Comparison of ENCODE assay signal across 16 cellular contexts in genomic region chr13:77218274-77218673, GRCh38.
DNase-seq lines count a peak whose midpoint lies in the region; ATAC-seq and TF ChIP-seq lines count a peak whose summit lies in the region.
"Had no signal": no experiment of that assay in that cellular context is flagged by ENCODE, and none has a peak within 500 bp of the region (broad histone marks: within the 10 kb centered on the region; RNA-seq: fewer than 3 reads in every experiment).

No MANE protein-coding gene starts in this region.

- ATAC-seq in HG02623 (IDR thresholded peaks at IDR 0.05; ENCODE audit: unreplicated experiment) (no peak), left ventricle myocardium superior (no peak)
- ATAC-seq: CD8-positive, alpha-beta T cell; GM23338; HCT116 had no signal

- no peak for DNase-seq in activated T-cell treated with anti-CD3 and anti-CD28 coated beads, Interleukin-2, amount 50 U/mL, for 24 hours
- no peak for DNase-seq in activated T-cell treated with anti-CD3 and anti-CD28 coated beads for 4 hours
- DNase-seq in smooth muscle cell (lab: John Stamatoyannopoulos, UW; ENCODE audit: unreplicated experiment): no peak
- DNase-seq in left ventricle myocardium superior: no peak
- DNase-seq: Caco-2; CD4-positive, CD25-positive, alpha-beta regulatory T cell; CD8-positive, alpha-beta T cell; DMS153; DND-41; H9 had no signal

- H3K9ac ChIP-seq in smooth muscle cell (ENCODE audit: low read depth): no peak overlapping the region
- H3K9ac ChIP-seq: BLaER1 had no signal

- H3K4me1 ChIP-seq in smooth muscle cell (ENCODE audit: low read depth): no peaks in the 10 kb centered on the region
- H3K4me1 ChIP-seq: BLaER1 had no signal

- no peak overlapping the region for H3K4me2 ChIP-seq in smooth muscle cell
- H3K4me2 ChIP-seq: BLaER1, GM23338 had no signal

- intact Hi-C loops in left ventricle myocardium superior (cut with micrococcal nuclease): no loop called here

- H3K4me1 Mint-ChIP-seq in activated T-cell treated with anti-CD3 and anti-CD28 coated beads, Interleukin-2, amount 50 U/mL, for 24 hours (ENCODE audit: low read depth): peaks cover 35% of the 10 kb centered on the region
- peaks cover 4 to 9% (median 7%) of the 10 kb centered on the region in 3 donors for H3K4me1 Mint-ChIP-seq in IgD-negative memory B cell
- H3K4me1 Mint-ChIP-seq: GM23338, H9 had no signal

- no peaks in the 10 kb centered on the region for H4K20me1 ChIP-seq in smooth muscle cell (ENCODE audit: low read depth)
- H4K20me1 ChIP-seq: BLaER1 had no signal

- no peaks in the 10 kb centered on the region for H3K9me3 ChIP-seq in smooth muscle cell (replicated peaks; ENCODE audit: low read depth)
- H3K9me3 ChIP-seq: BLaER1, Caco-2 had no signal

- WGBS in smooth muscle cell (ENCODE audit: low lambda C conversion rate): 69% methylated on average over 4 of the region's 4 CpGs

- no peak overlapping the region for H2AFZ ChIP-seq in smooth muscle cell (ENCODE audit: low read depth)
- H2AFZ ChIP-seq: GM23338 had no signal

- peaks cover 4% of the 10 kb centered on the region for H3K36me3 ChIP-seq in smooth muscle cell (ENCODE audit: low read depth)

- H3K27ac Mint-ChIP-seq in activated T-cell treated with anti-CD3 and anti-CD28 coated beads, Interleukin-2, amount 50 U/mL, for 24 hours: peak overlapping the region; percentile 30
- H3K27ac Mint-ChIP-seq in IgD-negative memory B cell: peak overlapping the region in 2 of 3 donors; percentile 4 to 9
- H3K27ac Mint-ChIP-seq: CD4-positive, CD25-positive, alpha-beta regulatory T cell; GM23338 had no signal

- no peak overlapping the region for H3K4me3 Mint-ChIP-seq in activated T-cell treated with anti-CD3 and anti-CD28 coated beads, Interleukin-2, amount 50 U/mL, for 24 hours
- no peak overlapping the region for H3K4me3 Mint-ChIP-seq in IgD-negative memory B cell
- H3K4me3 Mint-ChIP-seq: CD4-positive, CD25-positive, alpha-beta regulatory T cell; CD8-positive, alpha-beta T cell; GM23338; H9 had no signal

- H3K36me3 Mint-ChIP-seq in activated T-cell treated with anti-CD3 and anti-CD28 coated beads, Interleukin-2, amount 50 U/mL, for 24 hours (ENCODE audit: low read depth): peaks cover 52% of the 10 kb centered on the region
- H3K36me3 Mint-ChIP-seq in IgD-negative memory B cell: peaks cover 14% of the 10 kb centered on the region

- H3K79me2 ChIP-seq in smooth muscle cell (ENCODE audit: low read depth): no peaks in the 10 kb centered on the region

- H3F3A ChIP-seq in smooth muscle cell (ENCODE audit: low read depth): peaks cover 1% of the 10 kb centered on the region

- no peak overlapping the region for H3K4me3 ChIP-seq in smooth muscle cell
- H3K4me3 ChIP-seq: BLaER1, GM23338 had no signal

- no peaks in the 10 kb centered on the region for H3K27me3 ChIP-seq in smooth muscle cell (ENCODE audit: low read depth)
- H3K27me3 ChIP-seq: BLaER1 had no signal

- TF ChIP-seq CTCF in smooth muscle cell (IDR thresholded peaks at IDR 0.05; ENCODE audit: borderline replicate concordance, insufficient read depth, poor library complexity, severe bottlenecking): no peak

- H3K27me3 Mint-ChIP-seq in activated T-cell treated with anti-CD3 and anti-CD28 coated beads, Interleukin-2, amount 50 U/mL, for 24 hours: no peaks in the 10 kb centered on the region
- H3K27me3 Mint-ChIP-seq in IgD-negative memory B cell: no peaks in the 10 kb centered on the region
- H3K27me3 Mint-ChIP-seq: CD4-positive, CD25-positive, alpha-beta regulatory T cell had no signal

- H3K27ac ChIP-seq in smooth muscle cell (ENCODE audit: low read depth): peak overlapping the region; percentile 51
- H3K27ac ChIP-seq: BLaER1, C4-2B had no signal

- H3K9me3 Mint-ChIP-seq in activated T-cell treated with anti-CD3 and anti-CD28 coated beads, Interleukin-2, amount 50 U/mL, for 24 hours: no peaks in the 10 kb centered on the region
- H3K9me3 Mint-ChIP-seq in IgD-negative memory B cell: no peaks in the 10 kb centered on the region
- H3K9me3 Mint-ChIP-seq: CD4-positive, CD25-positive, alpha-beta regulatory T cell; CD8-positive, alpha-beta T cell; GM23338; H9 had no signal
